8 cellular contexts compared by ENCODE assay signal in the genomic region with DNA sequence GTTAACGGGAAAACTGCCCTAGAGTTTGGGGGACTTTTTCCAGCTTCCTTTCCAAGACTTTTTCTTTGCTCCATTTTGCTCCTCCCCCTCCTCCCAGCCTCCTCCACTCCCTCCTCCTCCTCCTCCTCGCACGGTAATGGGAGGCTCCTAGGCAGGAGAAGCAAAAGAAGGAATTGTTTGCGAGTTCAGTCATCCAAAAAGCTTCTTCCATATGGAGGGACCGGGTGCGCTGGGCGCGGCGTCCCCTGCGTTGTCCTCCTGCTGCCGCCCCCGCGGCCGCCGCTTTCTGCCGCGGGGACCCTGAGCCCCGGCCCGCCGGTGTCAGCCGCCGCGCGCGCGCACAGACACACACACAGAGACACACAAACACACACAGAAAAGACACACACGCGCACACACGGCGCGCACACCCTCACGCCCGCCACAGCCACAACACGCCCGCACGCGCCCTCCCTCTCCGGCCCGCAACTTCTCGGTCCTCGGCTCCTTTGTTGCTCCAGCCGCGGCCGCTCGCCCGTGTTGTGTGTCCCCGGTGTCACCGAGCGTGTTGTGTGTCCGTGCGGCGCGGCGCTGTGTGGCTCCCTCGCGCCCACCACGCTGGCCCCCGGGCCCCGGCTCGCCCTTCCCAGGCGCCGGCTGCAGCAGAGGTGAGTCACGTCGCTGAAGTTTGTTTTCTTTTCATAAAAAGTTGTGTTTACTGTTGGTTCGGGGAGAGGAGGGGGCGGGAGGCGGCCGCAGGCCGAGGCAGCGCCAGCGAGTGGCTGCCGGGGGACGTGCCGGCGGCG. TPM values are rescaled to one million over a fixed set of nuclear protein-coding genes. Genes with fewer than 3 reads are reported as not detected.
DNase-seq lines count a peak whose midpoint lies in the region; ATAC-seq and TF ChIP-seq lines count a peak whose summit lies in the region.

A gene with protein sequence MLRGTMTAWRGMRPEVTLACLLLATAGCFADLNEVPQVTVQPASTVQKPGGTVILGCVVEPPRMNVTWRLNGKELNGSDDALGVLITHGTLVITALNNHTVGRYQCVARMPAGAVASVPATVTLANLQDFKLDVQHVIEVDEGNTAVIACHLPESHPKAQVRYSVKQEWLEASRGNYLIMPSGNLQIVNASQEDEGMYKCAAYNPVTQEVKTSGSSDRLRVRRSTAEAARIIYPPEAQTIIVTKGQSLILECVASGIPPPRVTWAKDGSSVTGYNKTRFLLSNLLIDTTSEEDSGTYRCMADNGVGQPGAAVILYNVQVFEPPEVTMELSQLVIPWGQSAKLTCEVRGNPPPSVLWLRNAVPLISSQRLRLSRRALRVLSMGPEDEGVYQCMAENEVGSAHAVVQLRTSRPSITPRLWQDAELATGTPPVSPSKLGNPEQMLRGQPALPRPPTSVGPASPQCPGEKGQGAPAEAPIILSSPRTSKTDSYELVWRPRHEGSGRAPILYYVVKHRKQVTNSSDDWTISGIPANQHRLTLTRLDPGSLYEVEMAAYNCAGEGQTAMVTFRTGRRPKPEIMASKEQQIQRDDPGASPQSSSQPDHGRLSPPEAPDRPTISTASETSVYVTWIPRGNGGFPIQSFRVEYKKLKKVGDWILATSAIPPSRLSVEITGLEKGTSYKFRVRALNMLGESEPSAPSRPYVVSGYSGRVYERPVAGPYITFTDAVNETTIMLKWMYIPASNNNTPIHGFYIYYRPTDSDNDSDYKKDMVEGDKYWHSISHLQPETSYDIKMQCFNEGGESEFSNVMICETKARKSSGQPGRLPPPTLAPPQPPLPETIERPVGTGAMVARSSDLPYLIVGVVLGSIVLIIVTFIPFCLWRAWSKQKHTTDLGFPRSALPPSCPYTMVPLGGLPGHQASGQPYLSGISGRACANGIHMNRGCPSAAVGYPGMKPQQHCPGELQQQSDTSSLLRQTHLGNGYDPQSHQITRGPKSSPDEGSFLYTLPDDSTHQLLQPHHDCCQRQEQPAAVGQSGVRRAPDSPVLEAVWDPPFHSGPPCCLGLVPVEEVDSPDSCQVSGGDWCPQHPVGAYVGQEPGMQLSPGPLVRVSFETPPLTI (plus strand): TSS at position 188 of the 785 bp plus-strand sequence. CDS start 38,246 bp downstream, outside the sequence.

- no peak for TF ChIP-seq EP300 in neural cell (conservative IDR thresholded peaks at IDR 0.05; ENCODE audit: poor library complexity, severe bottlenecking)

- H3F3A ChIP-seq in neural cell (ENCODE audit: insufficient read depth, low read length, poor library complexity, severe bottlenecking): peaks cover 4% of the 10 kb centered on the region

- H3K4me3 Mint-ChIP-seq in CD8-positive, alpha-beta T cell: peak within 1 kb of the TSS; percentile 54
- peak within 1 kb of the TSS; percentile 68 for H3K4me3 Mint-ChIP-seq in activated CD8-positive, alpha-beta T cell treated with anti-CD3 and anti-CD28 coated beads, Interleukin-2, amount 10 ng/mL, durations not matched to agents 7 days and 5 days

- H3K9me3 ChIP-seq in CD8-positive, alpha-beta T cell (ENCODE audit: low read length): no peaks in the 10 kb centered on the region
- no peaks in the 10 kb centered on the region for H3K9me3 ChIP-seq in neural cell (ENCODE audit: low read length)

- H3K79me2 ChIP-seq in neural cell (replicated peaks; ENCODE audit: insufficient read depth, low read length): peaks cover 40% of the 10 kb centered on the region

- H3K4me3 ChIP-seq in CD8-positive, alpha-beta T cell (ENCODE audit: low read depth, low read length): no peak within 1 kb of the TSS
- peak within 1 kb of the TSS; percentile 94 for H3K4me3 ChIP-seq in neural cell (ENCODE audit: low read length)

- H3K4me1 ChIP-seq in CD8-positive, alpha-beta T cell (ENCODE audit: insufficient read depth, low read length): no peaks in the 10 kb centered on the region
- peaks cover 9% of the 10 kb centered on the region for H3K4me1 ChIP-seq in foreskin keratinocyte

- peak within 1 kb of the TSS; percentile 46 for H3K9ac ChIP-seq in neural cell (ENCODE audit: low read length)

- H4K20me1 ChIP-seq in neural cell (ENCODE audit: insufficient read depth): no peaks in the 10 kb centered on the region

- H3K27ac Mint-ChIP-seq in CD8-positive, alpha-beta T cell: no peak within 1 kb of the TSS
- no peak within 1 kb of the TSS for H3K27ac Mint-ChIP-seq in activated CD8-positive, alpha-beta T cell treated with anti-CD3 and anti-CD28 coated beads, Interleukin-2, amount 10 ng/mL, durations not matched to agents 7 days and 5 days

- DNase-seq in CD8-positive, alpha-beta T cell: no peak
- DNase-seq in activated CD8-positive, alpha-beta T cell treated with anti-CD3 and anti-CD28 coated beads, Interleukin-2, amount 10 ng/mL, durations not matched to agents 7 days and 5 days: no peak
- DNase-seq in foreskin keratinocyte: peak; percentile 34 to 62
- DNase-seq in superior temporal gyrus (ENCODE audit: extremely low spot score): no peak

- H3K27me3 ChIP-seq in CD8-positive, alpha-beta T cell (ENCODE audit: insufficient read depth, low read length): no peaks in the 10 kb centered on the region
- H3K27me3 ChIP-seq in foreskin keratinocyte: no peaks in the 10 kb centered on the region
- no peaks in the 10 kb centered on the region for H3K27me3 ChIP-seq in neural cell (ENCODE audit: insufficient read depth, low read depth, low read length)

- CTCF ChIA-PET in CD8-positive, alpha-beta T cell (lab: Charles Lee): no interaction called here
- CTCF ChIA-PET in activated CD8-positive, alpha-beta T cell treated with anti-CD3 and anti-CD28 coated beads, Interleukin-2, amount 10 ng/mL, durations not matched to agents 7 days and 5 days (lab: Charles Lee): no interaction called here

- H3K4me2 ChIP-seq in neural cell (ENCODE audit: low read length): peak within 1 kb of the TSS; percentile 94

- no peaks in the 10 kb centered on the region for H3K36me3 Mint-ChIP-seq in CD8-positive, alpha-beta T cell
- H3K36me3 Mint-ChIP-seq in activated CD8-positive, alpha-beta T cell treated with anti-CD3 and anti-CD28 coated beads, Interleukin-2, amount 10 ng/mL, durations not matched to agents 7 days and 5 days (ENCODE audit: low read depth): no peaks in the 10 kb centered on the region

- H3K4me1 Mint-ChIP-seq in CD8-positive, alpha-beta T cell (ENCODE audit: low read depth): peaks cover 10% of the 10 kb centered on the region
- peaks cover 11% of the 10 kb centered on the region for H3K4me1 Mint-ChIP-seq in activated CD8-positive, alpha-beta T cell treated with anti-CD3 and anti-CD28 coated beads, Interleukin-2, amount 10 ng/mL, durations not matched to agents 7 days and 5 days (ENCODE audit: low read depth)

- no peaks in the 10 kb centered on the region for H3K9me2 ChIP-seq in neural cell (ENCODE audit: insufficient read depth, low read length)

- intact Hi-C loops in CD8-positive, alpha-beta T cell (cut with DNase I, micrococcal nuclease): no loop called here

- H3K9me3 Mint-ChIP-seq in CD8-positive, alpha-beta T cell: no peaks in the 10 kb centered on the region
- H3K9me3 Mint-ChIP-seq in activated CD8-positive, alpha-beta T cell treated with anti-CD3 and anti-CD28 coated beads, Interleukin-2, amount 10 ng/mL, durations not matched to agents 7 days and 5 days (ENCODE audit: insufficient read depth): no peaks in the 10 kb centered on the region

- no peak for ATAC-seq in CD8-positive, alpha-beta T cell
- ATAC-seq in HG02588 (IDR thresholded peaks at IDR 0.05; ENCODE audit: unreplicated experiment): peak; percentile 13
- ATAC-seq in activated CD8-positive, alpha-beta T cell treated with anti-CD3 and anti-CD28 coated beads, Interleukin-2, amount 10 ng/mL, durations not matched to agents 7 days and 5 days: peak; percentile 41
- ATAC-seq in foreskin keratinocyte: peak; percentile 72
- no peak for ATAC-seq in GM21447 (IDR thresholded peaks at IDR 0.05; ENCODE audit: unreplicated experiment)
- no peak for ATAC-seq in HG02981 (IDR thresholded peaks at IDR 0.05; ENCODE audit: unreplicated experiment)

- H2AFZ ChIP-seq in neural cell (ENCODE audit: low read depth, low read length): peak within 1 kb of the TSS; percentile 52

- peaks cover 66% of the 10 kb centered on the region for H3K27me3 Mint-ChIP-seq in CD8-positive, alpha-beta T cell (ENCODE audit: low read depth)
- peaks cover 88% of the 10 kb centered on the region for H3K27me3 Mint-ChIP-seq in activated CD8-positive, alpha-beta T cell treated with anti-CD3 and anti-CD28 coated beads, Interleukin-2, amount 10 ng/mL, durations not matched to agents 7 days and 5 days (ENCODE audit: low read depth)

- no peaks in the 10 kb centered on the region for H3K36me3 ChIP-seq in CD8-positive, alpha-beta T cell (ENCODE audit: insufficient read depth, low read length)
- no peaks in the 10 kb centered on the region for H3K36me3 ChIP-seq in neural cell (ENCODE audit: insufficient read depth, low read length)

- TF ChIP-seq CTCF in CD8-positive, alpha-beta T cell (IDR thresholded peaks at IDR 0.05): no peak
- peak; percentile 4 for TF ChIP-seq CTCF in foreskin keratinocyte (conservative IDR thresholded peaks at IDR 0.05)
- TF ChIP-seq CTCF in neural cell (IDR thresholded peaks at IDR 0.05; ENCODE audit: poor library complexity, severe bottlenecking): no peak

- no peak within 1 kb of the TSS for H3K27ac ChIP-seq in CD8-positive, alpha-beta T cell (ENCODE audit: low read depth, low read length)
- H3K27ac ChIP-seq in foreskin keratinocyte (peak within 1 kb of the TSS; percentile 53), neural cell (ENCODE audit: low read length) (no peak within 1 kb of the TSS)

- TF ChIP-seq RAD21 in neural cell (conservative IDR thresholded peaks at IDR 0.05): peak; percentile 18

- POLR2A ChIA-PET in CD8-positive, alpha-beta T cell (lab: Charles Lee): no interaction called here
- POLR2A ChIA-PET in activated CD8-positive, alpha-beta T cell treated with anti-CD3 and anti-CD28 coated beads, Interleukin-2, amount 10 ng/mL, durations not matched to agents 7 days and 5 days (lab: Charles Lee): no interaction called here

TF ChIP-seq in neural cell, 6 proteins besides CTCF, POLR2A, EP300 and RAD21 (continues in another document):
- TF ChIP-seq SMC3 (conservative IDR thresholded peaks at IDR 0.05; ENCODE audit: poor library complexity) (peak; percentile 12), POLR2AphosphoS5 (IDR thresholded peaks at IDR 0.05) (no peak), MXI1 (conservative IDR thresholded peaks at IDR 0.05; ENCODE audit: poor library complexity, severe bottlenecking) (peak; percentile 61)

RNA-seq across cellular contexts. Expression of the gene that starts here (rescaled TPM):
- total RNA-seq in CD8-positive, alpha-beta T cell: not detected
- not detected for total RNA-seq in activated CD8-positive, alpha-beta T cell treated with anti-CD3 and anti-CD28 coated beads, Interleukin-2, amount 10 ng/mL, durations not matched to agents 7 days and 5 days
- total RNA-seq in foreskin keratinocyte: 10.5 and 13.4 TPM in 2 replicates
- polyA plus RNA-seq in foreskin keratinocyte (8.3 and 11.4 TPM in 2 replicates), neural cell (0.53 and 3.8 TPM in 2 replicates)
- 2.2 and 5.2 TPM in 2 replicates for polyA minus RNA-seq in neural cell

Comparison
In these comparisons a context has a peak if more than half of its experiments do, and no peak if none do; other contexts are left out.
1. RNA of the gene that starts here (total RNA-seq): 10.5 to 13.4 TPM in foreskin keratinocyte; not detected in CD8-positive, alpha-beta T cell and not detected in activated CD8-positive, alpha-beta T cell treated with anti-CD3 and anti-CD28 coated beads, Interleukin-2, amount 10 ng/mL, durations not matched to agents 7 days and 5 days; every median in the first group is over 10 times any median in the second.
2. Peak in ATAC-seq in activated CD8-positive, alpha-beta T cell treated with anti-CD3 and anti-CD28 coated beads, Interleukin-2, amount 10 ng/mL, durations not matched to agents 7 days and 5 days; RNA of the gene not detected or under 1 TPM.
3. ATAC-seq: peak in HG02588 (single experiment) and foreskin keratinocyte (single experiment); none in CD8-positive, alpha-beta T cell (single experiment), GM21447 (single experiment) and HG02981 (single experiment).
4. DNase-seq: peak in foreskin keratinocyte (2 of 2); none in CD8-positive, alpha-beta T cell (0 of 7), activated CD8-positive, alpha-beta T cell treated with anti-CD3 and anti-CD28 coated beads, Interleukin-2, amount 10 ng/mL, durations not matched to agents 7 days and 5 days (single experiment) and superior temporal gyrus (single experiment).